ENCODE assay signal across 1 cellular context in the genomic region with DNA sequence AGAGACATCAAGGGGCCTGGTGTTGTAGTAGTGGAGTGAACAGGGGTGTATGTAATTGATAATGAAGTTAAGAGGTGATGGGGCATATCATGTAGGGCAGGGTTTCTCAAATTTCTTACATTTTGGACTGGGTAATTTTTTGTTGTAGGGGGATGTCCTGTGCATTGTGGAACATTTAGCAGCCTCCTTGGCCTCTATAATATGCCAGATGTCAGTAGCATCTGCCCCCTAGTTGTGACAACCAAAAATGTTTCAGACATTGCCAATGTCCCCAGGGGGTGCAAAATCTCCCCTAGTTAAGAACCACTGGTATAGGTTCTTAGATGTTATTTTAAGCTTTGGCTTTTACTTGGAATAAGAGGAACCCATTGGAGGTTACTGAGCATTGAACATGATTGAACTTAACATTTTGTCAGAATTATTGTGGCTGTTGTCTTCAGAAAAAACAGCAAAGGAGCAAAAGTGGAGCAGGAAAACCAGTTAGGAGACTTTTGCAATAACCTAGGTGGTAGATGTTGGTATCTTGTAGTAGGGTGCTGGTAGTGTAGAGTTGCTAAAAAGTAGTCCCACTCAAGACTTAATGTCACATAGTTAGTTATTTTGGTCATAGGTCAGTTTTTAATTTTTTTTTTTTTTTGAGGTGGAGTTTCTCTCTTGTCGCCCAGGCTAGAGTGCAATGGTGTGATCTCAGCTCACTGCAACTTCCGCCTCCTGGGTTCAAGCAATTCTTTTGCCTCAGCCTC.
TF ChIP-seq lines count a peak whose summit lies in the region.

No MANE protein-coding gene starts in this region.

TF ChIP-seq in GM23338, 12 proteins besides CTCF, POLR2A, EP300 and RAD21 (continued from another document):
- TF ChIP-seq, protein P1, sequence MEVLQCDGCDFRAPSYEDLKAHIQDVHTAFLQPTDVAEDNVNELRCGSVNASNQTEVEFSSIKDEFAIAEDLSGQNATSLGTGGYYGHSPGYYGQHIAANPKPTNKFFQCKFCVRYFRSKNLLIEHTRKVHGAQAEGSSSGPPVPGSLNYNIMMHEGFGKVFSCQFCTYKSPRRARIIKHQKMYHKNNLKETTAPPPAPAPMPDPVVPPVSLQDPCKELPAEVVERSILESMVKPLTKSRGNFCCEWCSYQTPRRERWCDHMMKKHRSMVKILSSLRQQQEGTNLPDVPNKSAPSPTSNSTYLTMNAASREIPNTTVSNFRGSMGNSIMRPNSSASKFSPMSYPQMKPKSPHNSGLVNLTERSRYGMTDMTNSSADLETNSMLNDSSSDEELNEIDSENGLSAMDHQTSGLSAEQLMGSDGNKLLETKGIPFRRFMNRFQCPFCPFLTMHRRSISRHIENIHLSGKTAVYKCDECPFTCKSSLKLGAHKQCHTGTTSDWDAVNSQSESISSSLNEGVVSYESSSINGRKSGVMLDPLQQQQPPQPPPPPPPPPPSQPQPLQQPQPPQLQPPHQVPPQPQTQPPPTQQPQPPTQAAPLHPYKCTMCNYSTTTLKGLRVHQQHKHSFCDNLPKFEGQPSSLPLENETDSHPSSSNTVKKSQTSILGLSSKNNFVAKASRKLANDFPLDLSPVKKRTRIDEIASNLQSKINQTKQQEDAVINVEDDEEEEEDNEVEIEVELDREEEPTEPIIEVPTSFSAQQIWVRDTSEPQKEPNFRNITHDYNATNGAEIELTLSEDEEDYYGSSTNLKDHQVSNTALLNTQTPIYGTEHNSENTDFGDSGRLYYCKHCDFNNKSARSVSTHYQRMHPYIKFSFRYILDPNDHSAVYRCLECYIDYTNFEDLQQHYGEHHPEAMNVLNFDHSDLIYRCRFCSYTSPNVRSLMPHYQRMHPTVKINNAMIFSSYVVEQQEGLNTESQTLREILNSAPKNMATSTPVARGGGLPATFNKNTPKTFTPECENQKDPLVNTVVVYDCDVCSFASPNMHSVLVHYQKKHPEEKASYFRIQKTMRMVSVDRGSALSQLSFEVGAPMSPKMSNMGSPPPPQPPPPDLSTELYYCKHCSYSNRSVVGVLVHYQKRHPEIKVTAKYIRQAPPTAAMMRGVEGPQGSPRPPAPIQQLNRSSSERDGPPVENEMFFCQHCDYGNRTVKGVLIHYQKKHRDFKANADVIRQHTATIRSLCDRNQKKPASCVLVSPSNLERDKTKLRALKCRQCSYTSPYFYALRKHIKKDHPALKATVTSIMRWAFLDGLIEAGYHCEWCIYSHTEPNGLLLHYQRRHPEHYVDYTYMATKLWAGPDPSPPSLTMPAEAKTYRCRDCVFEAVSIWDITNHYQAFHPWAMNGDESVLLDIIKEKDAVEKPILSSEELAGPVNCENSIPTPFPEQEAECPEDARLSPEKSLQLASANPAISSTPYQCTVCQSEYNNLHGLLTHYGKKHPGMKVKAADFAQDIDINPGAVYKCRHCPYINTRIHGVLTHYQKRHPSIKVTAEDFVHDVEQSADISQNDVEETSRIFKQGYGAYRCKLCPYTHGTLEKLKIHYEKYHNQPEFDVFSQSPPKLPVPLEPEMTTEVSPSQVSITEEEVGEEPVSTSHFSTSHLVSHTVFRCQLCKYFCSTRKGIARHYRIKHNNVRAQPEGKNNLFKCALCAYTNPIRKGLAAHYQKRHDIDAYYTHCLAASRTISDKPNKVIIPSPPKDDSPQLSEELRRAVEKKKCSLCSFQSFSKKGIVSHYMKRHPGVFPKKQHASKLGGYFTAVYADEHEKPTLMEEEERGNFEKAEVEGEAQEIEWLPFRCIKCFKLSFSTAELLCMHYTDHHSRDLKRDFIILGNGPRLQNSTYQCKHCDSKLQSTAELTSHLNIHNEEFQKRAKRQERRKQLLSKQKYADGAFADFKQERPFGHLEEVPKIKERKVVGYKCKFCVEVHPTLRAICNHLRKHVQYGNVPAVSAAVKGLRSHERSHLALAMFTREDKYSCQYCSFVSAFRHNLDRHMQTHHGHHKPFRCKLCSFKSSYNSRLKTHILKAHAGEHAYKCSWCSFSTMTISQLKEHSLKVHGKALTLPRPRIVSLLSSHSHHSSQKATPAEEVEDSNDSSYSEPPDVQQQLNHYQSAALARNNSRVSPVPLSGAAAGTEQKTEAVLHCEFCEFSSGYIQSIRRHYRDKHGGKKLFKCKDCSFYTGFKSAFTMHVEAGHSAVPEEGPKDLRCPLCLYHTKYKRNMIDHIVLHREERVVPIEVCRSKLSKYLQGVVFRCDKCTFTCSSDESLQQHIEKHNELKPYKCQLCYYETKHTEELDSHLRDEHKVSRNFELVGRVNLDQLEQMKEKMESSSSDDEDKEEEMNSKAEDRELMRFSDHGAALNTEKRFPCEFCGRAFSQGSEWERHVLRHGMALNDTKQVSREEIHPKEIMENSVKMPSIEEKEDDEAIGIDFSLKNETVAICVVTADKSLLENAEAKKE (CRISPR knock-in tag; IDR thresholded peaks at IDR 0.05) = no peak
- TF ChIP-seq CREB1 (CRISPR knock-in tag; IDR thresholded peaks at IDR 0.05; ENCODE audit: low read depth) (no peak), NANOG (IDR thresholded peaks at IDR 0.05; ENCODE audit: borderline replicate concordance) (no peak), ZNF331 (CRISPR knock-in tag; IDR thresholded peaks at IDR 0.05; ENCODE audit: low read depth) (no peak)
- TF ChIP-seq, protein P2, sequence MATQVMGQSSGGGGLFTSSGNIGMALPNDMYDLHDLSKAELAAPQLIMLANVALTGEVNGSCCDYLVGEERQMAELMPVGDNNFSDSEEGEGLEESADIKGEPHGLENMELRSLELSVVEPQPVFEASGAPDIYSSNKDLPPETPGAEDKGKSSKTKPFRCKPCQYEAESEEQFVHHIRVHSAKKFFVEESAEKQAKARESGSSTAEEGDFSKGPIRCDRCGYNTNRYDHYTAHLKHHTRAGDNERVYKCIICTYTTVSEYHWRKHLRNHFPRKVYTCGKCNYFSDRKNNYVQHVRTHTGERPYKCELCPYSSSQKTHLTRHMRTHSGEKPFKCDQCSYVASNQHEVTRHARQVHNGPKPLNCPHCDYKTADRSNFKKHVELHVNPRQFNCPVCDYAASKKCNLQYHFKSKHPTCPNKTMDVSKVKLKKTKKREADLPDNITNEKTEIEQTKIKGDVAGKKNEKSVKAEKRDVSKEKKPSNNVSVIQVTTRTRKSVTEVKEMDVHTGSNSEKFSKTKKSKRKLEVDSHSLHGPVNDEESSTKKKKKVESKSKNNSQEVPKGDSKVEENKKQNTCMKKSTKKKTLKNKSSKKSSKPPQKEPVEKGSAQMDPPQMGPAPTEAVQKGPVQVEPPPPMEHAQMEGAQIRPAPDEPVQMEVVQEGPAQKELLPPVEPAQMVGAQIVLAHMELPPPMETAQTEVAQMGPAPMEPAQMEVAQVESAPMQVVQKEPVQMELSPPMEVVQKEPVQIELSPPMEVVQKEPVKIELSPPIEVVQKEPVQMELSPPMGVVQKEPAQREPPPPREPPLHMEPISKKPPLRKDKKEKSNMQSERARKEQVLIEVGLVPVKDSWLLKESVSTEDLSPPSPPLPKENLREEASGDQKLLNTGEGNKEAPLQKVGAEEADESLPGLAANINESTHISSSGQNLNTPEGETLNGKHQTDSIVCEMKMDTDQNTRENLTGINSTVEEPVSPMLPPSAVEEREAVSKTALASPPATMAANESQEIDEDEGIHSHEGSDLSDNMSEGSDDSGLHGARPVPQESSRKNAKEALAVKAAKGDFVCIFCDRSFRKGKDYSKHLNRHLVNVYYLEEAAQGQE (IDR thresholded peaks at IDR 0.05; ENCODE audit: unreplicated experiment) = no peak
- TF ChIP-seq, protein P3, sequence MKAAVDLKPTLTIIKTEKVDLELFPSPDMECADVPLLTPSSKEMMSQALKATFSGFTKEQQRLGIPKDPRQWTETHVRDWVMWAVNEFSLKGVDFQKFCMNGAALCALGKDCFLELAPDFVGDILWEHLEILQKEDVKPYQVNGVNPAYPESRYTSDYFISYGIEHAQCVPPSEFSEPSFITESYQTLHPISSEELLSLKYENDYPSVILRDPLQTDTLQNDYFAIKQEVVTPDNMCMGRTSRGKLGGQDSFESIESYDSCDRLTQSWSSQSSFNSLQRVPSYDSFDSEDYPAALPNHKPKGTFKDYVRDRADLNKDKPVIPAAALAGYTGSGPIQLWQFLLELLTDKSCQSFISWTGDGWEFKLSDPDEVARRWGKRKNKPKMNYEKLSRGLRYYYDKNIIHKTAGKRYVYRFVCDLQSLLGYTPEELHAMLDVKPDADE (IDR thresholded peaks at IDR 0.05) = no peak
TF ChIP-seq in GM23338: peak in this region for 0.
